Comparison of ENCODE assay signal across 2 cellular contexts in genomic region chr16:66609139-66609510, GRCh38.
TF ChIP-seq lines count a peak whose summit lies in the region.

No MANE protein-coding gene starts in this region.

TF ChIP-seq in A549, 52 proteins besides CTCF, POLR2A, EP300 and RAD21:
- TF ChIP-seq JUNB (IDR thresholded peaks at IDR 0.05), result no peak
TF ChIP-seq in A549: peak in this region for 0.

TF ChIP-seq in GM23338, 12 proteins besides CTCF, POLR2A, EP300 and RAD21:
- TF ChIP-seq EZH2phosphoT487 (IDR thresholded peaks at IDR 0.05; ENCODE audit: unreplicated experiment) (no peak), CREB1 (CRISPR knock-in tag; IDR thresholded peaks at IDR 0.05; ENCODE audit: low read depth) (no peak), JUNB (IDR thresholded peaks at IDR 0.05; ENCODE audit: unreplicated experiment) (no peak), ZNF462 (CRISPR knock-in tag; IDR thresholded peaks at IDR 0.05) (no peak), ZNF331 (CRISPR knock-in tag; IDR thresholded peaks at IDR 0.05; ENCODE audit: low read depth) (no peak), NANOG (IDR thresholded peaks at IDR 0.05; ENCODE audit: borderline replicate concordance) (no peak), EZH2 (IDR thresholded peaks at IDR 0.05; ENCODE audit: low read depth, unreplicated experiment) (no peak), ZNF114 (CRISPR knock-in tag; IDR thresholded peaks at IDR 0.05) (no peak), STAT1 (IDR thresholded peaks at IDR 0.05; ENCODE audit: unreplicated experiment) (no peak)
- TF ChIP-seq, protein P1, sequence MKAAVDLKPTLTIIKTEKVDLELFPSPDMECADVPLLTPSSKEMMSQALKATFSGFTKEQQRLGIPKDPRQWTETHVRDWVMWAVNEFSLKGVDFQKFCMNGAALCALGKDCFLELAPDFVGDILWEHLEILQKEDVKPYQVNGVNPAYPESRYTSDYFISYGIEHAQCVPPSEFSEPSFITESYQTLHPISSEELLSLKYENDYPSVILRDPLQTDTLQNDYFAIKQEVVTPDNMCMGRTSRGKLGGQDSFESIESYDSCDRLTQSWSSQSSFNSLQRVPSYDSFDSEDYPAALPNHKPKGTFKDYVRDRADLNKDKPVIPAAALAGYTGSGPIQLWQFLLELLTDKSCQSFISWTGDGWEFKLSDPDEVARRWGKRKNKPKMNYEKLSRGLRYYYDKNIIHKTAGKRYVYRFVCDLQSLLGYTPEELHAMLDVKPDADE (IDR thresholded peaks at IDR 0.05), result no peak
TF ChIP-seq in GM23338: peak in this region for 0.
